Comparison of ENCODE assay signal across 13 cellular contexts in genomic region chr9:125525846-125526619, GRCh38.
DNase-seq lines count a peak whose midpoint lies in the region; ATAC-seq lines count a peak whose summit lies in the region.
"Had no signal": no experiment of that assay in that cellular context is flagged by ENCODE, and none has a peak within 500 bp of the region (broad histone marks: within the 10 kb centered on the region; RNA-seq: fewer than 3 reads in every experiment).

No MANE protein-coding gene starts in this region.

- POLR2A ChIA-PET in activated naive CD8-positive, alpha-beta T cell treated with anti-CD3 and anti-CD28 coated beads, Interleukin-2, amount 10 ng/mL, durations not matched to agents 7 days and 5 days (lab: Charles Lee) = no interaction called here

- ATAC-seq in activated naive CD8-positive, alpha-beta T cell treated with anti-CD3 and anti-CD28 coated beads, Interleukin-2, amount 10 ng/mL, durations not matched to agents 7 days and 5 days (ENCODE audit: low read depth) = no peak
- ATAC-seq in GM19467 (IDR thresholded peaks at IDR 0.05; ENCODE audit: unreplicated experiment) (no peak), GM21367 (IDR thresholded peaks at IDR 0.05; ENCODE audit: unreplicated experiment) (no peak)
- no peak for ATAC-seq in stimulated activated naive CD8-positive, alpha-beta T cell treated with anti-CD3 and anti-CD28 coated beads, Interleukin-15, Interleukin-2, amounts not matched to agents 100 U/mL and 50 U/mL, for 24 hours
- ATAC-seq: activated naive CD4-positive, alpha-beta T cell treated with anti-CD3 and anti-CD28 coated beads, Interleukin-2, amount 50 U/mL, for 72 hours; gastroesophageal sphincter had no signal

- peaks cover 13% of the 10 kb centered on the region for H3K36me3 Mint-ChIP-seq in activated naive CD8-positive, alpha-beta T cell treated with anti-CD3 and anti-CD28 coated beads, Interleukin-2, amount 10 ng/mL, durations not matched to agents 7 days and 5 days
- peaks cover 31% of the 10 kb centered on the region for H3K36me3 Mint-ChIP-seq in activated naive CD8-positive, alpha-beta T cell treated with anti-CD3 and anti-CD28 coated beads for 36 hours

- no peak overlapping the region for H3K4me3 Mint-ChIP-seq in activated naive CD8-positive, alpha-beta T cell treated with anti-CD3 and anti-CD28 coated beads, Interleukin-2, amount 10 ng/mL, durations not matched to agents 7 days and 5 days
- H3K4me3 Mint-ChIP-seq in activated naive CD8-positive, alpha-beta T cell treated with anti-CD3 and anti-CD28 coated beads for 36 hours = no peak overlapping the region

- no peak for DNase-seq in activated naive CD8-positive, alpha-beta T cell treated with anti-CD3 and anti-CD28 coated beads, Interleukin-2, amount 10 ng/mL, durations not matched to agents 7 days and 5 days
- no peak for DNase-seq in activated naive CD8-positive, alpha-beta T cell treated with anti-CD3 and anti-CD28 coated beads for 36 hours
- DNase-seq in dedifferentiated amniotic fluid mesenchymal stem cell (ENCODE audit: extremely low spot score) (peak; percentile 88), left kidney (ENCODE audit: low read depth, low spot score) (peak; percentile 24), epidermal melanocyte (ENCODE audit: insufficient read length, low spot score) (no peak)
- no peak for DNase-seq in stimulated activated naive CD8-positive, alpha-beta T cell treated with anti-CD3 and anti-CD28 coated beads, Interleukin-15, Interleukin-2, amounts not matched to agents 100 U/mL and 50 U/mL, for 24 hours
- DNase-seq: NCI-H1417 treated with DMSO at 0.1 percent for 48 hours, NCI-H748 treated with DMSO at 0.1 percent for 48 hours, SHP77 treated with DMSO at 0.1 percent for 48 hours had no signal

- no peaks in the 10 kb centered on the region for H3K27me3 Mint-ChIP-seq in activated naive CD8-positive, alpha-beta T cell treated with anti-CD3 and anti-CD28 coated beads, Interleukin-2, amount 10 ng/mL, durations not matched to agents 7 days and 5 days
- H3K27me3 Mint-ChIP-seq in activated naive CD8-positive, alpha-beta T cell treated with anti-CD3 and anti-CD28 coated beads for 36 hours = no peaks in the 10 kb centered on the region

- H3K4me1 Mint-ChIP-seq in activated naive CD8-positive, alpha-beta T cell treated with anti-CD3 and anti-CD28 coated beads, Interleukin-2, amount 10 ng/mL, durations not matched to agents 7 days and 5 days = peaks cover 48% of the 10 kb centered on the region
- H3K4me1 Mint-ChIP-seq in activated naive CD8-positive, alpha-beta T cell treated with anti-CD3 and anti-CD28 coated beads for 36 hours = peaks cover 62% of the 10 kb centered on the region

- H3K27ac Mint-ChIP-seq in activated naive CD8-positive, alpha-beta T cell treated with anti-CD3 and anti-CD28 coated beads, Interleukin-2, amount 10 ng/mL, durations not matched to agents 7 days and 5 days = peak overlapping the region; percentile 7
- no peak overlapping the region for H3K27ac Mint-ChIP-seq in activated naive CD8-positive, alpha-beta T cell treated with anti-CD3 and anti-CD28 coated beads for 36 hours

- no peaks in the 10 kb centered on the region for H3K9me3 Mint-ChIP-seq in activated naive CD8-positive, alpha-beta T cell treated with anti-CD3 and anti-CD28 coated beads, Interleukin-2, amount 10 ng/mL, durations not matched to agents 7 days and 5 days
- H3K9me3 Mint-ChIP-seq in activated naive CD8-positive, alpha-beta T cell treated with anti-CD3 and anti-CD28 coated beads for 36 hours = no peaks in the 10 kb centered on the region

Comparison
In these comparisons a context has a peak if more than half of its experiments do, and no peak if none do; other contexts are left out.
1. DNase-seq: peak in dedifferentiated amniotic fluid mesenchymal stem cell (single experiment) and left kidney (single experiment); none in activated naive CD8-positive, alpha-beta T cell treated with anti-CD3 and anti-CD28 coated beads, Interleukin-2, amount 10 ng/mL, durations not matched to agents 7 days and 5 days (single experiment), activated naive CD8-positive, alpha-beta T cell treated with anti-CD3 and anti-CD28 coated beads for 36 hours (single experiment), epidermal melanocyte (single experiment) and stimulated activated naive CD8-positive, alpha-beta T cell treated with anti-CD3 and anti-CD28 coated beads, Interleukin-15, Interleukin-2, amounts not matched to agents 100 U/mL and 50 U/mL, for 24 hours (single experiment).